Comparison of ENCODE assay signal across 10 cellular contexts in the genomic region with DNA sequence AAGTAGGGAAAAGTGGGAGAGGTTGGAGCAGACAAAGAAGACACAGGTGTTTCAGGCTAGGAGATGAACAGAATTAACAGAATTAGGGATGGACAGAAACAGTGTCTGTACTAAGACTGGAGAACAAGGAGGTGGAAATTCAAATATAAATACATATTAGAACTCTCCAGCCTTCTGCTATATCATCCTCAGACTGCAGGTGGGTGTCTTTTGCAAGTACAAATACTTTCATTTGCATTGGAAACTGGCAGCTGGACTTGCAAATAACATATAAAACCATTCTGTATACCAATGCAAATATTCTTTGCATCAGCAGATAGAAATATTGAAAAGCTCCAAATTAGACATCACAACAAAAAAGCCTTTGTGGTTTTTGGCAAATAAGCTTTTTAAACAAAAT.
DNase-seq lines count a peak whose midpoint lies in the region; ATAC-seq, FAIRE-seq and TF ChIP-seq lines count a peak whose summit lies in the region.
"Had no signal": no experiment of that assay in that cellular context is flagged by ENCODE, and none has a peak within 500 bp of the region (broad histone marks: within the 10 kb centered on the region; RNA-seq: fewer than 3 reads in every experiment).

No MANE protein-coding gene starts in this region.

- CTCF ChIA-PET in AG04449 (lab: Yijun Ruan, JAX) = no interaction called here

- peak; percentile 54 for ATAC-seq in GM19372 (IDR thresholded peaks at IDR 0.05; ENCODE audit: low read depth, unreplicated experiment)
- peak; percentile 41 for ATAC-seq in HG03432 (IDR thresholded peaks at IDR 0.05; ENCODE audit: unreplicated experiment)

- no peak overlapping the region for H3K4me3 Mint-ChIP-seq in chondrocyte (ENCODE audit: unreplicated experiment)

- no peak overlapping the region for H3K4me3 ChIP-seq in AG04449 (ENCODE audit: low read depth, low read length)

- H3K4me1 Mint-ChIP-seq in chondrocyte (ENCODE audit: low read depth) = no peaks in the 10 kb centered on the region

- FAIRE-seq in frontal cortex (lab: Jason Lieb, UNC) = no peak
- FAIRE-seq: bronchial epithelial cell had no signal

- no peaks in the 10 kb centered on the region for H3K9me3 Mint-ChIP-seq in chondrocyte (ENCODE audit: low read depth)

- POLR2A ChIA-PET in AG04449 (lab: Yijun Ruan, JAX) = no interaction called here

- H3K27me3 Mint-ChIP-seq in chondrocyte (ENCODE audit: low read depth) = no peaks in the 10 kb centered on the region

- DNase-seq in AG04449 (ENCODE audit: low read depth, low spot score) (no peak), chondrocyte (ENCODE audit: low spot score) (no peak), SK-N-DZ (ENCODE audit: low spot score) (no peak), frontal cortex (ENCODE audit: low spot score in 2 of 2) (no peak), NCI-H2029 (lab: John Stamatoyannopoulos, UW) (no peak), LoVo (ENCODE audit: low spot score) (no peak)
- DNase-seq: AML-193 had no signal

- TF ChIP-seq CTCF in AG04449 (IDR thresholded peaks at IDR 0.05; ENCODE audit: insufficient read depth, low read length, missing control alignments) (peak; percentile 7), chondrocyte (IDR thresholded peaks at IDR 0.05) (peak; percentile 63)

- no peaks in the 10 kb centered on the region for H3K36me3 Mint-ChIP-seq in chondrocyte (ENCODE audit: low read depth)

- H3K27ac Mint-ChIP-seq in chondrocyte (ENCODE audit: unreplicated experiment) = no peak overlapping the region
